In the genomic region with DNA sequence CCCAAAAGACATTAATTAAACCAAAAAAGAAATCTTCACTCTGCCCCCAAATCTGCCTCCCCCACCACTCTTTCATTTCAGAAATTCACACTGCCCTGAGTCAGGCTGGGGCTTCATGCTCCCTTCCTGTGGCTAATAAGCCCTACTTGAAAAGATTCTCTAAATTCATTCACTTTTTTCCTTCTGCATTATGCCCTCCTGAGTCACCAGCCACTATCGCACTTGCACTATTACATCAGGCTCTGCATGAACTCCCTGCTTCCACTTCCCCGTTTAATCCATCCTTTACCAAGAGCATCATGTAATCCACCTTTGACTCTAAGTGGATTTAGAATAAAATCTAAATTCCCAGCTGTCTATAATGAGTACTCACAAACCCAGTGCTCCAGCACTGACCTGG, we compare ENCODE assay signal across 14 cellular contexts.
DNase-seq lines count a peak whose midpoint lies in the region; ATAC-seq and TF ChIP-seq lines count a peak whose summit lies in the region.
"Had no signal": no experiment of that assay in that cellular context is flagged by ENCODE, and none has a peak within 500 bp of the region (broad histone marks: within the 10 kb centered on the region; RNA-seq: fewer than 3 reads in every experiment).

No MANE protein-coding gene starts in this region.

- H3K4me1 ChIP-seq in osteoblast (ENCODE audit: insufficient read depth, low read length), result peaks cover 20% of the 10 kb centered on the region

- no peak for TF ChIP-seq CTCF in NB4 (IDR thresholded peaks at IDR 0.05; ENCODE audit: low read depth, low read length)
- TF ChIP-seq CTCF in brain microvascular endothelial cell (IDR thresholded peaks at IDR 0.05; ENCODE audit: low read depth, low read length, missing control alignments), result no peak
- no peak for TF ChIP-seq CTCF in osteoblast (IDR thresholded peaks at IDR 0.05; ENCODE audit: extremely low read depth, low read depth, low read length)
- TF ChIP-seq CTCF in WTC11 (IDR thresholded peaks at IDR 0.05), result no peak

- in situ Hi-C loops in brain microvascular endothelial cell (cut with HindIII; ENCODE audit: low pct_ligation_motif_present, low sequenced_read_pairs), result no loop called here

- H3K4me3 ChIP-seq in NB4 (ENCODE audit: low read depth, low read length) (no peak overlapping the region), brain microvascular endothelial cell (ENCODE audit: low read depth, low read length) (no peak overlapping the region), osteoblast (ENCODE audit: insufficient read depth, low read length) (no peak overlapping the region)
- H3K4me3 ChIP-seq: A549, cardiac muscle cell, upper lobe of left lung had no signal

- no peak overlapping the region for H2AFZ ChIP-seq in osteoblast (ENCODE audit: low read length)

- peaks cover 15% of the 10 kb centered on the region for H3K9me3 Mint-ChIP-seq in WTC11

- H3K4me3 Mint-ChIP-seq in WTC11, result no peak overlapping the region
- H3K4me3 Mint-ChIP-seq: activated T-cell treated with anti-CD3 and anti-CD28 coated beads, Interleukin-2, amount 50 U/mL, for 4 hours had no signal

- H3K36me3 Mint-ChIP-seq in WTC11, result peaks cover 3% of the 10 kb centered on the region; the same call in 1 of the 2 replicates

- H3K4me1 Mint-ChIP-seq in WTC11, result no peaks in the 10 kb centered on the region; the same call in 1 of the 2 replicates

- POLR2A ChIA-PET in WTC11 (lab: Charles Lee), result no interaction called here

- H3K36me3 ChIP-seq in brain microvascular endothelial cell (replicated peaks), result no peaks in the 10 kb centered on the region
- no peaks in the 10 kb centered on the region for H3K36me3 ChIP-seq in osteoblast (ENCODE audit: insufficient read depth, low read length)
- H3K36me3 ChIP-seq: cardiac muscle cell, upper lobe of left lung had no signal

- no peak for TF ChIP-seq POLR2A in NB4 (IDR thresholded peaks at IDR 0.05; ENCODE audit: extremely low read depth, insufficient read length)

- H4K20me1 ChIP-seq in osteoblast (ENCODE audit: insufficient read depth, low read length), result no peaks in the 10 kb centered on the region

- H3K27me3 Mint-ChIP-seq in WTC11 (ENCODE audit: low read depth), result no peaks in the 10 kb centered on the region

- CTCF ChIA-PET in WTC11 (lab: Charles Lee), result no interaction called here

- H3K27ac ChIP-seq in brain microvascular endothelial cell (no peak overlapping the region), osteoblast (ENCODE audit: low read depth, low read length) (no peak overlapping the region)
- H3K27ac ChIP-seq: A549, cardiac muscle cell, upper lobe of left lung, VCaP had no signal

- H3K27me3 ChIP-seq in brain microvascular endothelial cell (replicated peaks) (no peaks in the 10 kb centered on the region), osteoblast (ENCODE audit: insufficient read depth, low read length) (no peaks in the 10 kb centered on the region)
- H3K27me3 ChIP-seq: cardiac muscle cell, upper lobe of left lung had no signal

- H3K79me2 ChIP-seq in osteoblast (ENCODE audit: insufficient read depth, low read length), result no peaks in the 10 kb centered on the region

- ATAC-seq in HG03521 (IDR thresholded peaks at IDR 0.05; ENCODE audit: unreplicated experiment) (no peak), WTC11 (no peak)
- ATAC-seq: A549; activated T-cell treated with anti-CD3 and anti-CD28 coated beads, Interleukin-2, amount 50 U/mL, for 4 hours had no signal

- no peaks in the 10 kb centered on the region for H3K9me3 ChIP-seq in osteoblast (ENCODE audit: low read depth, low read length)
- H3K9me3 ChIP-seq: A549, upper lobe of left lung had no signal

- H3K4me2 ChIP-seq in osteoblast (ENCODE audit: insufficient read depth, low read length), result no peak overlapping the region
- H3K4me2 ChIP-seq: A549 had no signal

- DNase-seq in SKM-1 treated with dmso at 0.1 percent for 144 hours (lab: John Stamatoyannopoulos, UW; ENCODE audit: unreplicated experiment) (peak; percentile 5), SKM-1 (lab: John Stamatoyannopoulos, UW; ENCODE audit: unreplicated experiment) (no peak), NB4 (ENCODE audit: low read depth) (peak; percentile 28), brain microvascular endothelial cell (peak; percentile 61), osteoblast (ENCODE audit: insufficient read length, low spot score, missing footprints) (peak; percentile 62), WTC11 (ENCODE audit: low spot score) (no peak)
- no peak for DNase-seq in activated CD4-positive, alpha-beta T cell treated with anti-CD3 and anti-CD28 coated beads for 1 hour
- DNase-seq: activated T-cell treated with anti-CD3 and anti-CD28 coated beads, Interleukin-2, amount 50 U/mL, for 4 hours; NCI-H2227 treated with DMSO at 0.1 percent for 48 hours; upper lobe of left lung had no signal

- H3K27ac Mint-ChIP-seq in WTC11, result no peak overlapping the region

TF ChIP-seq in WTC11, 78 proteins besides CTCF, POLR2A, EP300 and RAD21:
- no peak for TF ChIP-seq MLX (CRISPR knock-in tag; IDR thresholded peaks at IDR 0.05)
- TF ChIP-seq, protein P1, sequence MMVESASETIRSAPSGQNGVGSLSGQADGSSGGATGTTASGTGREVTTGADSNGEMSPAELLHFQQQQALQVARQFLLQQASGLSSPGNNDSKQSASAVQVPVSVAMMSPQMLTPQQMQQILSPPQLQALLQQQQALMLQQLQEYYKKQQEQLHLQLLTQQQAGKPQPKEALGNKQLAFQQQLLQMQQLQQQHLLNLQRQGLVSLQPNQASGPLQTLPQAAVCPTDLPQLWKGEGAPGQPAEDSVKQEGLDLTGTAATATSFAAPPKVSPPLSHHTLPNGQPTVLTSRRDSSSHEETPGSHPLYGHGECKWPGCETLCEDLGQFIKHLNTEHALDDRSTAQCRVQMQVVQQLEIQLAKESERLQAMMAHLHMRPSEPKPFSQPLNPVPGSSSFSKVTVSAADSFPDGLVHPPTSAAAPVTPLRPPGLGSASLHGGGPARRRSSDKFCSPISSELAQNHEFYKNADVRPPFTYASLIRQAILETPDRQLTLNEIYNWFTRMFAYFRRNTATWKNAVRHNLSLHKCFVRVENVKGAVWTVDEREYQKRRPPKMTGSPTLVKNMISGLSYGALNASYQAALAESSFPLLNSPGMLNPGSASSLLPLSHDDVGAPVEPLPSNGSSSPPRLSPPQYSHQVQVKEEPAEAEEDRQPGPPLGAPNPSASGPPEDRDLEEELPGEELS (CRISPR knock-in tag; IDR thresholded peaks at IDR 0.05), result no peak

Comparison
In these comparisons a context has a peak if more than half of its experiments do, and no peak if none do; other contexts are left out.
1. DNase-seq: peak in SKM-1 treated with dmso at 0.1 percent for 144 hours (single experiment), NB4 (single experiment), brain microvascular endothelial cell (single experiment) and osteoblast (single experiment); none in SKM-1 (single experiment), activated CD4-positive, alpha-beta T cell treated with anti-CD3 and anti-CD28 coated beads for 1 hour (single experiment) and WTC11 (single experiment).